9 cellular contexts compared by ENCODE assay signal in genomic region chr2:27134781-27135470, GRCh38. TPM values are rescaled to one million over a fixed set of nuclear protein-coding genes. Genes with fewer than 3 reads are reported as not detected.
DNase-seq lines count a peak whose midpoint lies in the region; ATAC-seq and TF ChIP-seq lines count a peak whose summit lies in the region.
"Had no signal": no experiment of that assay in that cellular context is flagged by ENCODE, and none has a peak within 500 bp of the region (broad histone marks: within the 10 kb centered on the region; RNA-seq: fewer than 3 reads in every experiment).

No MANE protein-coding gene starts in this region.

- peaks cover 20% of the 10 kb centered on the region for H3K79me2 ChIP-seq in HCT116 (ENCODE audit: insufficient read depth, low read length)

- peaks cover 4 to 19% of the 10 kb centered on the region in 2 experiments; a peak in 3 of 4 replicates for H3K4me1 ChIP-seq in HCT116 (ENCODE audit: control insufficient read depth in 1 of 2, insufficient read depth in 2 of 2, low read length in 2 of 2)

- H3K9me2 ChIP-seq in HCT116 (ENCODE audit: insufficient read depth), result no peaks in the 10 kb centered on the region

- ATAC-seq in HCT116 (no peak), omental fat pad (ENCODE audit: low FRiP score) (no peak)
- no peak for ATAC-seq in activated CD8-positive, alpha-beta T cell treated with anti-CD3 and anti-CD28 coated beads for 36 hours
- no peak for ATAC-seq in stimulated activated memory B cell treated with anti-CD40 and anti-IgM and Interleukin-4, amounts not matched to agents 10 μg/mL and 1 μg/mL and 100 μg/mL, for 72 hours

- TF ChIP-seq RAD21 in HCT116 (IDR thresholded peaks at IDR 0.05; ENCODE audit: low read depth), result no peak

- intact Hi-C loops in HCT116 (cut with micrococcal nuclease), result no loop called here
- intact Hi-C loops in activated CD8-positive, alpha-beta T cell treated with anti-CD3 and anti-CD28 coated beads for 36 hours (cut with micrococcal nuclease), result no loop called here

- peaks cover 14 to 20% of the 10 kb centered on the region in 2 experiments; a peak in 3 of 4 replicates for H3K36me3 ChIP-seq in HCT116 (ENCODE audit: control insufficient read depth in 1 of 2, insufficient read depth in 2 of 2, low read length in 2 of 2)

- H3K4me3 ChIP-seq in HCT116 (replicated peaks in 1 of 2; ENCODE audit: low read depth in 1 of 2, low read length in 2 of 2), result peak overlapping the region; percentile 96 to 99
- H3K4me3 ChIP-seq in iPS-11a (ENCODE audit: low read depth, low read length), result peak overlapping the region; percentile 88

- H3K4me1 Mint-ChIP-seq in activated CD8-positive, alpha-beta T cell treated with anti-CD3 and anti-CD28 coated beads for 36 hours (ENCODE audit: low read depth), result peaks cover 16% of the 10 kb centered on the region
- H3K4me1 Mint-ChIP-seq in stimulated activated memory B cell treated with anti-CD40 and anti-IgM and Interleukin-4, amounts not matched to agents 10 μg/mL and 1 μg/mL and 100 μg/mL, for 72 hours, result peaks cover 13% of the 10 kb centered on the region

- H3K9me3 ChIP-seq in HCT116 (ENCODE audit: control insufficient read depth in 1 of 2, insufficient read depth in 1 of 2, low read depth in 1 of 2, low read length in 2 of 2), result no peaks in the 10 kb centered on the region

- no peaks in the 10 kb centered on the region for H3K9me3 Mint-ChIP-seq in activated CD8-positive, alpha-beta T cell treated with anti-CD3 and anti-CD28 coated beads for 36 hours
- H3K9me3 Mint-ChIP-seq in stimulated activated memory B cell treated with anti-CD40 and anti-IgM and Interleukin-4, amounts not matched to agents 10 μg/mL and 1 μg/mL and 100 μg/mL, for 72 hours, result no peaks in the 10 kb centered on the region

- TF ChIP-seq CTCF in HCT116 (IDR thresholded peaks at IDR 0.05 in 2 of 3, conservative IDR thresholded peaks at IDR 0.05 in 1 of 3; ENCODE audit: borderline replicate concordance in 1 of 3, insufficient read depth in 1 of 3, low read depth in 2 of 3, low read length in 2 of 3) (no peak), omental fat pad (IDR thresholded peaks at IDR 0.05) (no peak)
- no peak for TF ChIP-seq CTCF in activated CD8-positive, alpha-beta T cell treated with anti-CD3 and anti-CD28 coated beads for 36 hours (IDR thresholded peaks at IDR 0.05)

- CTCF ChIA-PET in HCT116 (lab: Charles Lee), result interaction anchor here (0.9 to 1.6 kb wide), 3 partner anchors 35 to 168 kb away, joined by 3 to 7 read pairs (median 5); no protein-coding TSS in a partner anchor
- CTCF ChIA-PET in activated CD8-positive, alpha-beta T cell treated with anti-CD3 and anti-CD28 coated beads for 36 hours (lab: Charles Lee), result interaction anchor here (1.1 to 2.6 kb wide), 6 partner anchors 14 to 168 kb away, joined by 3 to 6 read pairs (median 4); partner anchors contain the start of gene TCF23

- peaks cover 28% of the 10 kb centered on the region for H3K36me3 Mint-ChIP-seq in activated CD8-positive, alpha-beta T cell treated with anti-CD3 and anti-CD28 coated beads for 36 hours (ENCODE audit: low read depth)
- peaks cover 31% of the 10 kb centered on the region for H3K36me3 Mint-ChIP-seq in stimulated activated memory B cell treated with anti-CD40 and anti-IgM and Interleukin-4, amounts not matched to agents 10 μg/mL and 1 μg/mL and 100 μg/mL, for 72 hours

- H3K4me2 ChIP-seq in HCT116 (ENCODE audit: low read length), result peak overlapping the region; percentile 95

- H4K20me1 ChIP-seq in HCT116 (ENCODE audit: insufficient read depth), result no peaks in the 10 kb centered on the region

- peak overlapping the region; percentile 88 for H3K4me3 Mint-ChIP-seq in activated CD8-positive, alpha-beta T cell treated with anti-CD3 and anti-CD28 coated beads for 36 hours
- peak overlapping the region; percentile 89 for H3K4me3 Mint-ChIP-seq in stimulated activated memory B cell treated with anti-CD40 and anti-IgM and Interleukin-4, amounts not matched to agents 10 μg/mL and 1 μg/mL and 100 μg/mL, for 72 hours

- TF ChIP-seq POLR2A in HCT116 (IDR thresholded peaks at IDR 0.05; ENCODE audit: borderline replicate concordance, extremely low read depth, insufficient read depth, insufficient read length), result no peak

- DNase-seq in HCT116 (ENCODE audit: low read depth, low spot score) (no peak), EL (no peak), omental fat pad (ENCODE audit: low spot score) (no peak), NCI-H1436 treated with DMSO at 0.1 percent for 48 hours (lab: John Stamatoyannopoulos, UW) (no peak), GM19240 (ENCODE audit: insufficient read length, low spot score) (no peak)
- DNase-seq in activated CD8-positive, alpha-beta T cell treated with anti-CD3 and anti-CD28 coated beads for 36 hours, result no peak

- H3K9ac ChIP-seq in HCT116 (ENCODE audit: low read length), result peak overlapping the region; percentile 97; the same call in 1 of the 2 replicates

- RAD21 ChIA-PET in HCT116 (lab: Charles Lee; ENCODE audit: low non-redundant PET in 1 of 2, low total read pairs in 2 of 2, uncharacterized antibody in 2 of 2, unreplicated experiment in 2 of 2), result no interaction called here

- BruUV-seq in HCT116 (replicated peaks; lab: Mats Ljungman, UMichigan), result TSS peak; percentile 36

- H3K27me3 ChIP-seq in HCT116 (ENCODE audit: insufficient read depth, low read length), result no peaks in the 10 kb centered on the region

- H3K27me3 Mint-ChIP-seq in activated CD8-positive, alpha-beta T cell treated with anti-CD3 and anti-CD28 coated beads for 36 hours, result no peaks in the 10 kb centered on the region
- H3K27me3 Mint-ChIP-seq in stimulated activated memory B cell treated with anti-CD40 and anti-IgM and Interleukin-4, amounts not matched to agents 10 μg/mL and 1 μg/mL and 100 μg/mL, for 72 hours, result no peaks in the 10 kb centered on the region

- peak overlapping the region; percentile 95 for H3K27ac Mint-ChIP-seq in activated CD8-positive, alpha-beta T cell treated with anti-CD3 and anti-CD28 coated beads for 36 hours
- peak overlapping the region; percentile 87 for H3K27ac Mint-ChIP-seq in stimulated activated memory B cell treated with anti-CD40 and anti-IgM and Interleukin-4, amounts not matched to agents 10 μg/mL and 1 μg/mL and 100 μg/mL, for 72 hours

- POLR2A ChIA-PET in HCT116 (lab: Charles Lee), result interaction anchor here (1.0 kb wide), 1 partner anchor 130 kb away, joined by 3 read pairs; no protein-coding TSS in a partner anchor
- POLR2A ChIA-PET in activated CD8-positive, alpha-beta T cell treated with anti-CD3 and anti-CD28 coated beads for 36 hours (lab: Charles Lee), result interaction anchor here (0.6 to 4.2 kb wide), 3 partner anchors 12 to 144 kb away, joined by 3 to 28 read pairs (median 3); partner anchors contain the start of gene ABHD1

- peak overlapping the region; percentile 71 for H2AFZ ChIP-seq in HCT116 (ENCODE audit: low read depth, low read length, poor library complexity, severe bottlenecking)

- peak overlapping the region; percentile 36; the same call in 1 of the 2 replicates for H3K27ac ChIP-seq in HCT116 (ENCODE audit: low read depth, low read length)

TF ChIP-seq in HCT116, 20 proteins besides CTCF, POLR2A, EP300 and RAD21:
- no peak for TF ChIP-seq ZNF274 (IDR thresholded peaks at IDR 0.05; ENCODE audit: low read depth, low read length)
- no peak for TF ChIP-seq SRF (IDR thresholded peaks at IDR 0.05; ENCODE audit: low read depth)
- peak; percentile 82 for TF ChIP-seq EGR1 (IDR thresholded peaks at IDR 0.05; ENCODE audit: low read depth)
- TF ChIP-seq FOSL1 (IDR thresholded peaks at IDR 0.05; ENCODE audit: low read depth), result no peak
- no peak for TF ChIP-seq ZFX (IDR thresholded peaks at IDR 0.05)
- TF ChIP-seq ELF1 (IDR thresholded peaks at IDR 0.05; ENCODE audit: borderline replicate concordance, low read depth), result no peak
- TF ChIP-seq CEBPB (IDR thresholded peaks at IDR 0.05; ENCODE audit: low read depth), result no peak
- TF ChIP-seq YY1 (IDR thresholded peaks at IDR 0.05; ENCODE audit: extremely low read depth, insufficient replicate concordance, low read depth, low read length), result peak; percentile 98
- TF ChIP-seq POLR2AphosphoS5 (IDR thresholded peaks at IDR 0.05; ENCODE audit: low read depth, low read length), result no peak
- no peak for TF ChIP-seq SP1 (IDR thresholded peaks at IDR 0.05; ENCODE audit: low read depth)

RNA-seq across cellular contexts. Expression of gene PREB, which starts 0.5 kb away (rescaled TPM):
- 54.2 TPM for total RNA-seq in HCT116 (2021; ENCODE audit: unreplicated experiment)
- 49.5 and 55.9 TPM in 2 replicates for polyA plus RNA-seq in HCT116 (2012)
- total RNA-seq in activated CD8-positive, alpha-beta T cell treated with anti-CD3 and anti-CD28 coated beads for 36 hours, result 10 to 100 TPM; 60.5 to 63.2 TPM
- 10 to 100 TPM; 60.7 to 76.5 (median 65.7) TPM for total RNA-seq in omental fat pad

RNA-seq across cellular contexts. Expression of gene PRR30, which starts 4.3 kb away (rescaled TPM):
- total RNA-seq in HCT116 (2021; ENCODE audit: unreplicated experiment), result not detected
- polyA plus RNA-seq in HCT116 (2012), result not detected in 2 replicates
- not detected for total RNA-seq in activated CD8-positive, alpha-beta T cell treated with anti-CD3 and anti-CD28 coated beads for 36 hours
- not detected for total RNA-seq in omental fat pad
- total RNA-seq: Right ventricle myocardium superior had no signal

RNA-seq across cellular contexts. Expression of gene ABHD1, which starts 11.3 kb away (rescaled TPM):
- not detected for total RNA-seq in HCT116 (2021; ENCODE audit: unreplicated experiment)
- 0.13 and 0.15 TPM in 2 replicates for polyA plus RNA-seq in HCT116 (2012)
- total RNA-seq in activated CD8-positive, alpha-beta T cell treated with anti-CD3 and anti-CD28 coated beads for 36 hours, result under 1 TPM; 0.36 to 0.50 TPM
- 1 to 10 TPM in 1 of 4 donors, under 1 TPM in 2, not detected in 1; 0.50 to 1.1 (median 0.65) TPM for total RNA-seq in omental fat pad

RNA-seq across cellular contexts. Expression of gene TCF23, which starts 13.9 kb away (rescaled TPM):
- total RNA-seq in HCT116 (2021; ENCODE audit: unreplicated experiment), result not detected
- polyA plus RNA-seq in HCT116 (2012), result not detected in 2 replicates
- not detected for total RNA-seq in activated CD8-positive, alpha-beta T cell treated with anti-CD3 and anti-CD28 coated beads for 36 hours
- under 1 TPM in 2 of 4 donors, not detected in 2; 0.12 to 0.56 TPM for total RNA-seq in omental fat pad
- total RNA-seq: Right ventricle myocardium superior had no signal

RNA-seq across cellular contexts. Expression of gene CGREF1, which starts 16.0 kb away (rescaled TPM):
- 4.0 TPM for total RNA-seq in HCT116 (2021; ENCODE audit: unreplicated experiment)
- 4.2 and 5.4 TPM in 2 replicates for polyA plus RNA-seq in HCT116 (2012)
- total RNA-seq in activated CD8-positive, alpha-beta T cell treated with anti-CD3 and anti-CD28 coated beads for 36 hours, result 1 to 10 TPM; 3.7 to 4.3 TPM
- total RNA-seq in omental fat pad, result 1 to 10 TPM; 1.3 to 9.3 (median 5.5) TPM
